Comparison of ENCODE assay signal across 8 cellular contexts in genomic region chr18:34976899-34977786, GRCh38.
DNase-seq lines count a peak whose midpoint lies in the region; ATAC-seq and TF ChIP-seq lines count a peak whose summit lies in the region.

No MANE protein-coding gene starts in this region.

- peak overlapping the region; percentile 89 for H3K4me3 ChIP-seq in CD8-positive, alpha-beta memory T cell (ENCODE audit: low read length)
- H3K4me3 ChIP-seq in IMR-90 (ENCODE audit: insufficient read depth, low read depth, low read length) (peak overlapping the region; percentile 73), Panc1 (ENCODE audit: low read depth in 2 of 2, low read length in 2 of 2) (peak overlapping the region; percentile 57 to 85), neuron (ENCODE audit: low read length) (peak overlapping the region; percentile 72), subcutaneous abdominal adipose tissue (ENCODE audit: low read depth in 1 of 5, low read length in 5 of 5) (peak overlapping the region; percentile 74 to 91 (median 88))

- H3K4me3 Mint-ChIP-seq in CD8-positive, alpha-beta memory T cell, result peak overlapping the region; percentile 89 to 99 (median 95)

- H3K56ac ChIP-seq in IMR-90 (ENCODE audit: extremely low read depth, insufficient read depth, low read length), result no peak overlapping the region

- H3K79me1 ChIP-seq in IMR-90 (ENCODE audit: low read depth in 1 of 2, low read length in 2 of 2), result no peaks in the 10 kb centered on the region

- no peak for TF ChIP-seq RAD21 in IMR-90 (IDR thresholded peaks at IDR 0.05; ENCODE audit: low read length)

- H3K9ac ChIP-seq in IMR-90 (ENCODE audit: low read depth, low read length), result peak overlapping the region; percentile 4; the same call in 1 of the 2 replicates
- peak overlapping the region in 3 of 5 donors; percentile 49 to 77 (median 74) for H3K9ac ChIP-seq in subcutaneous abdominal adipose tissue (ENCODE audit: low read length in 5 of 5)

- H4K8ac ChIP-seq in IMR-90 (ENCODE audit: low read depth in 2 of 2, low read length in 2 of 2), result peak overlapping the region in 1 of 2 experiments; percentile 11; a peak in 1 of 4 replicates

- H3K18ac ChIP-seq in IMR-90 (ENCODE audit: low read depth, low read length), result no peak overlapping the region

- peaks cover 25 to 33% (median 29%) of the 10 kb centered on the region in 3 donors for H3K4me1 Mint-ChIP-seq in CD8-positive, alpha-beta memory T cell

- peak overlapping the region; percentile 21 for H3K27ac ChIP-seq in CD8-positive, alpha-beta memory T cell (ENCODE audit: low read depth, low read length)
- H3K27ac ChIP-seq in IMR-90 (ENCODE audit: insufficient read depth, low read length), result no peak overlapping the region
- no peak overlapping the region for H3K27ac ChIP-seq in Panc1 (ENCODE audit: low read length)
- H3K27ac ChIP-seq in foreskin keratinocyte, result peak overlapping the region; percentile 82
- H3K27ac ChIP-seq in subcutaneous abdominal adipose tissue (ENCODE audit: low read depth, low read length), result peak overlapping the region; percentile 43

- H3K27me3 ChIP-seq in CD8-positive, alpha-beta memory T cell (ENCODE audit: insufficient read depth, low read length, poor library complexity, severe bottlenecking), result no peaks in the 10 kb centered on the region
- H3K27me3 ChIP-seq in IMR-90 (ENCODE audit: control insufficient read depth, insufficient read depth, low read length) (peaks cover 25% of the 10 kb centered on the region), Panc1 (ENCODE audit: control insufficient read depth, insufficient read depth, low read length) (no peaks in the 10 kb centered on the region), foreskin keratinocyte (peaks cover 66% of the 10 kb centered on the region), neuron (ENCODE audit: insufficient read depth, low read length) (peaks cover 12% of the 10 kb centered on the region), subcutaneous abdominal adipose tissue (ENCODE audit: control insufficient read depth in 5 of 5, insufficient read depth in 4 of 5, low read length in 5 of 5) (no peaks in the 10 kb centered on the region)

- POLR2A ChIA-PET in CD8-positive, alpha-beta memory T cell (lab: Charles Lee), result interaction anchor here (1.1 to 1.6 kb wide), 2 partner anchors 66 to 367 kb away, joined by 3 to 4 read pairs; partner anchors contain the start of gene ZNF24
- POLR2A ChIA-PET in IMR-90 (lab: Charles Lee; ENCODE audit: unreplicated experiment), result no interaction called here
- POLR2A ChIA-PET in Panc1 (lab: Charles Lee), result no interaction called here

- peaks cover 0 to 4% (median 0%) of the 10 kb centered on the region in 3 donors for H3K36me3 Mint-ChIP-seq in CD8-positive, alpha-beta memory T cell

- no peaks in the 10 kb centered on the region for H3K36me3 ChIP-seq in CD8-positive, alpha-beta memory T cell (ENCODE audit: insufficient read depth, low read length)
- H3K36me3 ChIP-seq in IMR-90 (ENCODE audit: control insufficient read depth, insufficient read depth, low read length) (no peaks in the 10 kb centered on the region), Panc1 (ENCODE audit: control insufficient read depth, insufficient read depth, low read length) (no peaks in the 10 kb centered on the region; the same call in 1 of the 2 replicates), neuron (ENCODE audit: insufficient read depth, low read length) (no peaks in the 10 kb centered on the region), subcutaneous abdominal adipose tissue (ENCODE audit: control insufficient read depth in 5 of 5, insufficient read depth in 5 of 5, low read length in 5 of 5) (no peaks in the 10 kb centered on the region)

- no peak overlapping the region for H2BK20ac ChIP-seq in IMR-90 (ENCODE audit: low read depth, low read length)

- peak overlapping the region; percentile 39; the same call in 1 of the 2 replicates for H3K23ac ChIP-seq in IMR-90 (ENCODE audit: low read depth, low read length)

- H2AFZ ChIP-seq in IMR-90 (replicated peaks; ENCODE audit: low read length, poor library complexity) (peak overlapping the region; percentile 93), neuron (ENCODE audit: low read depth, low read length) (peak overlapping the region; percentile 84)

- no peak for TF ChIP-seq CTCF in IMR-90 (conservative IDR thresholded peaks at IDR 0.05; ENCODE audit: low read depth, low read length)
- no peak for TF ChIP-seq CTCF in Panc1 (IDR thresholded peaks at IDR 0.05)
- no peak for TF ChIP-seq CTCF in foreskin keratinocyte (conservative IDR thresholded peaks at IDR 0.05)

- no TSS peak for BruUV-seq in IMR-90 (replicated peaks; lab: Mats Ljungman, UMichigan)
- no TSS peak for BruUV-seq in Panc1 (replicated peaks; lab: Mats Ljungman, UMichigan)

- H3K4me2 ChIP-seq in IMR-90 (ENCODE audit: low read depth, low read length), result peak overlapping the region; percentile 88

- ATAC-seq in GM21515 (IDR thresholded peaks at IDR 0.05; ENCODE audit: unreplicated experiment) (peak; percentile 77), IMR-90 (ENCODE audit: low read depth) (peak; percentile 52), Panc1 (peak; percentile 64), foreskin keratinocyte (peak; percentile 19)

- no peak overlapping the region for H2BK5ac ChIP-seq in IMR-90 (ENCODE audit: low read depth, low read length, poor library complexity, severe bottlenecking)

- peak overlapping the region; percentile 87 for H2AK9ac ChIP-seq in IMR-90 (replicated peaks; ENCODE audit: low read depth, low read length, poor library complexity)

- peaks cover 5% of the 10 kb centered on the region for H3K4me1 ChIP-seq in CD8-positive, alpha-beta memory T cell (ENCODE audit: insufficient read depth, low read length)
- H3K4me1 ChIP-seq in IMR-90 (ENCODE audit: control insufficient read depth, insufficient read depth, low read length) (no peaks in the 10 kb centered on the region), Panc1 (ENCODE audit: control insufficient read depth, insufficient read depth, low read length) (peaks cover 4% of the 10 kb centered on the region; the same call in 1 of the 2 replicates), foreskin keratinocyte (peaks cover 6% of the 10 kb centered on the region), neuron (ENCODE audit: insufficient read depth, low read length) (peaks cover 21% of the 10 kb centered on the region), subcutaneous abdominal adipose tissue (ENCODE audit: control insufficient read depth in 5 of 5, insufficient read depth in 5 of 5, low read length in 5 of 5) (peaks cover 2 to 39% (median 30%) of the 10 kb centered on the region in 5 donors)

- intact Hi-C loops in IMR-90 (cut with micrococcal nuclease), result loop anchor here (5.0 to 10.0 kb wide), 2 partner anchors 65 to 382 kb away; partner anchors contain the start of gene MAPRE2
- intact Hi-C loops in Panc1 (cut with micrococcal nuclease; ENCODE audit: unreplicated experiment), result loop anchor here (5.0 kb wide), 1 partner anchor 95 kb away; no protein-coding TSS in a partner anchor

- H2BK15ac ChIP-seq in IMR-90 (ENCODE audit: low read depth, low read length), result no peak overlapping the region

- dilution Hi-C loops in IMR-90 (cut with HindIII; ENCODE audit: low sequenced_read_pairs, unreplicated experiment), result no loop called here

- 0 out of 2 replicates have a peak overlapping the region, but pooled peaks have one; percentile 16 for H2BK120ac ChIP-seq in IMR-90 (ENCODE audit: low read depth, low read length)

- H4K20me1 ChIP-seq in IMR-90 (ENCODE audit: insufficient read depth, low read length), result no peaks in the 10 kb centered on the region; the same call in 1 of the 2 replicates

- peak; percentile 70 to 88 (median 75) for DNase-seq in CD8-positive, alpha-beta memory T cell
- DNase-seq in IMR-90 (peak; percentile 19), Panc1 (ENCODE audit: low read depth, low spot score) (no peak), foreskin keratinocyte (no peak)
- DNase-seq in activated T-helper 9 cell treated with anti-CD3 and anti-CD28 coated beads, Interleukin-2, amount 50 U/mL, for 16 hours (ENCODE audit: low read depth), result peak; percentile 60

- H4K91ac ChIP-seq in IMR-90 (ENCODE audit: insufficient read depth, low read depth, low read length), result no peak overlapping the region

- H3K9me3 ChIP-seq in CD8-positive, alpha-beta memory T cell (ENCODE audit: low read length), result no peaks in the 10 kb centered on the region
- H3K9me3 ChIP-seq in IMR-90 (ENCODE audit: control insufficient read depth, insufficient read depth, low read length) (no peaks in the 10 kb centered on the region), Panc1 (ENCODE audit: control insufficient read depth, insufficient read depth, low read depth, low read length) (no peaks in the 10 kb centered on the region), neuron (ENCODE audit: low read length) (no peaks in the 10 kb centered on the region), subcutaneous abdominal adipose tissue (ENCODE audit: control insufficient read depth in 5 of 5, low read length in 5 of 5) (no peaks in the 10 kb centered on the region)

- peaks cover 0 to 2% of the 10 kb centered on the region in 2 donors for H3K27me3 Mint-ChIP-seq in CD8-positive, alpha-beta memory T cell

- no peak overlapping the region for H3K4ac ChIP-seq in IMR-90 (ENCODE audit: low read depth, low read length)

- H2AK5ac ChIP-seq in IMR-90 (ENCODE audit: low read depth, low read length), result no peak overlapping the region; the same call in 1 of the 2 replicates

- CTCF ChIA-PET in CD8-positive, alpha-beta memory T cell (lab: Charles Lee), result interaction anchor here (1.0 kb wide), 1 partner anchor 53 kb away, joined by 3 read pairs; no protein-coding TSS in a partner anchor
- CTCF ChIA-PET in IMR-90 (lab: Yijun Ruan, JAX) (no interaction called here), Panc1 (lab: Charles Lee) (interaction anchor here (0.6 kb wide), 1 partner anchor 110 kb away, joined by 3 read pairs; no protein-coding TSS in a partner anchor)

- H3K9me1 ChIP-seq in IMR-90 (ENCODE audit: insufficient read depth, low read length), result no peaks in the 10 kb centered on the region

- no peak overlapping the region for H4K5ac ChIP-seq in IMR-90 (ENCODE audit: low read depth, low read length)

- H3K9me3 Mint-ChIP-seq in CD8-positive, alpha-beta memory T cell, result no peaks in the 10 kb centered on the region

- TF ChIP-seq POLR2A in IMR-90 (IDR thresholded peaks at IDR 0.05; ENCODE audit: low read depth, low read length), result no peak

- peak overlapping the region in 6 of 8 donors; percentile 66 to 96 (median 90) for H3K27ac Mint-ChIP-seq in CD8-positive, alpha-beta memory T cell

- in situ Hi-C loops in IMR-90 (cut with MboI; ENCODE audit: low sequenced_read_pairs) (no loop called here), Panc1 (cut with HindIII; ENCODE audit: low pct_unique_long_range_greater_than_20kb, low sequenced_read_pairs) (no loop called here)

- 0% methylated on average over 16 of the region's 78 CpGs; no CpG with 5 or more reads in 1 of the 2 experiments for WGBS in IMR-90 (ENCODE audit: extremely low coverage in 2 of 2, insufficient read length in 1 of 2), 2 experiments

- H3K14ac ChIP-seq in IMR-90 (replicated peaks; ENCODE audit: low read depth, low read length), result peak overlapping the region; percentile 57; the same call in 1 of the 2 replicates

TF ChIP-seq in IMR-90, 13 proteins besides CTCF, POLR2A, EP300 and RAD21 (continues in another document):
- peak; percentile 44 for TF ChIP-seq BHLHE40 (IDR thresholded peaks at IDR 0.05; ENCODE audit: low read depth, low read length)

Comparison
In these comparisons a context has a peak if more than half of its experiments do, and no peak if none do; other contexts are left out.
1. DNase-seq: peak in CD8-positive, alpha-beta memory T cell (5 of 5), IMR-90 (single experiment) and activated T-helper 9 cell treated with anti-CD3 and anti-CD28 coated beads, Interleukin-2, amount 50 U/mL, for 16 hours (single experiment); none in Panc1 (single experiment) and foreskin keratinocyte (0 of 2).
2. H3K27ac ChIP-seq: peak in CD8-positive, alpha-beta memory T cell (single experiment), foreskin keratinocyte (single experiment) and subcutaneous abdominal adipose tissue (single experiment); none in IMR-90 (single experiment) and Panc1 (single experiment).
3. ATAC-seq: peak in every context shown above with its lines; median percentile 77 in GM21515; 64 in Panc1; 52 in IMR-90; 19 in foreskin keratinocyte.
4. Peak in every context shown above with its lines, with median percentiles within 50 percentile points of each other: H3K4me3 ChIP-seq.